1 cellular context compared by ENCODE assay signal in the genomic region with DNA sequence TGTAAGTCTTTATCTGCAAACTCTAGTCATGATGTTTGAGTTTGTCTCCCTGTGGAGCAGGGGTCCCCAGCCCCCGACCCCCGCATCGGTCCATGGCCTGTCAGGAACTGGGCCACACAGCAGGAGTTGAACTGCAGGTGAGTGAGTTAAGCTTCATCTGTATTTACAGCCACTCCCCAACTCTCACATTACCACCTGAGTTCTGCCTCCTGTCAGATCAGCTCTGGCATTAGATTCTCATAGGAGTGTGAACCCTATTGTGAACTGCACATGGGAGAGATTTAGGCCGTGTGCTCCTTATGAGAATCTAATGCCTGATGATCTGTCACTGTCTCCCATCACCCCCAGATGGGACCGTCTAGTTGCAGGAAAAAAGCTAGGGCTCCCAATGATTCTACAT.
TF ChIP-seq lines count a peak whose summit lies in the region.

No MANE protein-coding gene starts in this region.

TF ChIP-seq in IMR-90, 13 proteins besides CTCF, POLR2A, EP300 and RAD21:
- no peak for TF ChIP-seq FOS (IDR thresholded peaks at IDR 0.05; ENCODE audit: low read depth, low read length)
- no peak for TF ChIP-seq MXI1 (IDR thresholded peaks at IDR 0.05; ENCODE audit: borderline replicate concordance, low read depth, low read length)
- no peak for TF ChIP-seq RFX5 (IDR thresholded peaks at IDR 0.05; ENCODE audit: low read depth, low read length)
